In the genomic region with DNA sequence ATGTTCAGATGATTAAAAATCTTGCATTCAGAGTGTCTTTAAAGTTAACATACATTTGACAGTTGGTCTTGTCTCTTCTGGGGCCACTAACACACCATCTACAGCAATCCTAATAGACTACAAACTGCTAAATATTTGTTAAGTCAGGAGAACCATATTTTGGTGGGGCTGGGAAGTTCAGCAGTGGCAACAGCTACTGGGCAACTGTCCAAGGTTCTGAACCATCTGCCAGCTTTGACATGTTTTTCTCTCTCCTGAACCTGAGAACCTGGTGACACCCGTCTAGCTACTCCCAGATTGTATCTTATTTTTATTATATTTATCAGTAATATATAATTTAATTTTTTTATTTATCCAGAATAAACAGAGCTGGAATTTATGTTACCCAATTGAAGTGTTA, we compare ENCODE assay signal across 10 cellular contexts.
DNase-seq lines count a peak whose midpoint lies in the region; ATAC-seq and TF ChIP-seq lines count a peak whose summit lies in the region.
"Had no signal": no experiment of that assay in that cellular context is flagged by ENCODE, and none has a peak within 500 bp of the region (broad histone marks: within the 10 kb centered on the region; RNA-seq: fewer than 3 reads in every experiment).

No MANE protein-coding gene starts in this region.

- 23% methylated on average over 1 of the region's 1 CpG for WGBS in hepatocyte (ENCODE audit: low lambda C conversion rate, missing lambda C conversion rate)
- 24 to 42% (median 25%) methylated on average over 1 of the region's 1 CpG for WGBS in ovary, 3 donors

- DNase-seq in DMS 273 treated with DMSO at 0.1 percent for 48 hours (lab: John Stamatoyannopoulos, UW), result peak; percentile 83
- DNase-seq in OCI-M1 (lab: John Stamatoyannopoulos, UW), result peak; percentile 17
- peak; percentile 51 for DNase-seq in hepatocyte (ENCODE audit: low spot score)
- DNase-seq in ovary, result no peak
- no peak for DNase-seq in left lung
- DNase-seq: activated CD8-positive, alpha-beta T cell treated with anti-CD3 and anti-CD28 coated beads for 36 hours; brain microvascular endothelial cell had no signal

- no peak for ATAC-seq in left lung
- ATAC-seq in HG02588 (IDR thresholded peaks at IDR 0.05; ENCODE audit: unreplicated experiment), result no peak
- no peak for ATAC-seq in GM21576 (IDR thresholded peaks at IDR 0.05; ENCODE audit: unreplicated experiment)
- ATAC-seq: activated CD8-positive, alpha-beta T cell treated with anti-CD3 and anti-CD28 coated beads for 36 hours had no signal

- H3K36me3 ChIP-seq in hepatocyte (replicated peaks; ENCODE audit: insufficient read depth, low read depth) (no peaks in the 10 kb centered on the region), ovary (no peaks in the 10 kb centered on the region), left lung (no peaks in the 10 kb centered on the region)
- H3K36me3 ChIP-seq: brain microvascular endothelial cell had no signal

- TF ChIP-seq CTCF in hepatocyte (IDR thresholded peaks at IDR 0.05; ENCODE audit: poor library complexity), result no peak
- TF ChIP-seq CTCF in ovary (IDR thresholded peaks at IDR 0.05), result no peak
- TF ChIP-seq CTCF in left lung (IDR thresholded peaks at IDR 0.05), result no peak

- no peaks in the 10 kb centered on the region for H3K27me3 ChIP-seq in hepatocyte
- no peaks in the 10 kb centered on the region for H3K27me3 ChIP-seq in ovary
- no peaks in the 10 kb centered on the region for H3K27me3 ChIP-seq in left lung
- H3K27me3 ChIP-seq: brain microvascular endothelial cell had no signal

- no peak overlapping the region for H2AFZ ChIP-seq in hepatocyte

- H3K4me1 ChIP-seq in hepatocyte (ENCODE audit: insufficient read depth) (no peaks in the 10 kb centered on the region), ovary (ENCODE audit: insufficient read depth) (no peaks in the 10 kb centered on the region), left lung (no peaks in the 10 kb centered on the region)

- TF ChIP-seq POLR2A in ovary (IDR thresholded peaks at IDR 0.05), result no peak

- no peaks in the 10 kb centered on the region for H4K20me1 ChIP-seq in hepatocyte (ENCODE audit: insufficient read depth, poor library complexity, severe bottlenecking)

- H3K4me3 ChIP-seq in hepatocyte, result no peak overlapping the region
- H3K4me3 ChIP-seq in ovary, result no peak overlapping the region
- no peak overlapping the region for H3K4me3 ChIP-seq in left lung

- H3K9me3 ChIP-seq in hepatocyte (ENCODE audit: low read depth), result no peaks in the 10 kb centered on the region
- H3K9me3 ChIP-seq in ovary, result no peaks in the 10 kb centered on the region
- H3K9me3 ChIP-seq in left lung, result no peaks in the 10 kb centered on the region

- TF ChIP-seq EP300 in Ishikawa (IDR thresholded peaks at IDR 0.05; ENCODE audit: borderline replicate concordance) (no peak), ovary (IDR thresholded peaks at IDR 0.05) (no peak)

- no peak for TF ChIP-seq RAD21 in Ishikawa (IDR thresholded peaks at IDR 0.05; ENCODE audit: low read depth)

- no peak overlapping the region for H3K4me2 ChIP-seq in hepatocyte

- H3K27ac ChIP-seq in hepatocyte (no peak overlapping the region), ovary (no peak overlapping the region), left lung (no peak overlapping the region)
- H3K27ac ChIP-seq: brain microvascular endothelial cell had no signal

- intact Hi-C loops in ovary (cut with DNase I) (no loop called here), left lung (cut with DNase I) (no loop called here)

- H3K9me2 ChIP-seq in hepatocyte (replicated peaks; ENCODE audit: insufficient read depth), result no peaks in the 10 kb centered on the region

- H3K79me2 ChIP-seq in hepatocyte, result no peaks in the 10 kb centered on the region

TF ChIP-seq in Ishikawa, 13 proteins besides CTCF, POLR2A, EP300 and RAD21:
- TF ChIP-seq TEAD4 (IDR thresholded peaks at IDR 0.05) (no peak), CREB1 (IDR thresholded peaks at IDR 0.05; ENCODE audit: low read depth) (no peak), MAX (IDR thresholded peaks at IDR 0.05) (no peak), TCF12 (IDR thresholded peaks at IDR 0.05; ENCODE audit: low read depth) (no peak), REST (IDR thresholded peaks at IDR 0.05; ENCODE audit: low read depth) (peak; percentile 88), CEBPB (IDR thresholded peaks at IDR 0.05) (no peak), NFIC (IDR thresholded peaks at IDR 0.05) (0 out of 2 replicates have a peak, but pooled peaks have one; percentile 14), ZBTB7A (IDR thresholded peaks at IDR 0.05; ENCODE audit: low read depth) (no peak)
- TF ChIP-seq, protein P1, sequence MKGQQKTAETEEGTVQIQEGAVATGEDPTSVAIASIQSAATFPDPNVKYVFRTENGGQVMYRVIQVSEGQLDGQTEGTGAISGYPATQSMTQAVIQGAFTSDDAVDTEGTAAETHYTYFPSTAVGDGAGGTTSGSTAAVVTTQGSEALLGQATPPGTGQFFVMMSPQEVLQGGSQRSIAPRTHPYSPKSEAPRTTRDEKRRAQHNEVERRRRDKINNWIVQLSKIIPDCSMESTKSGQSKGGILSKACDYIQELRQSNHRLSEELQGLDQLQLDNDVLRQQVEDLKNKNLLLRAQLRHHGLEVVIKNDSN (IDR thresholded peaks at IDR 0.05), result no peak
TF ChIP-seq in Ishikawa: peak in this region for 2.

Comparison
In these comparisons a context has a peak if more than half of its experiments do, and no peak if none do; other contexts are left out.
1. DNase-seq: peak in DMS 273 treated with DMSO at 0.1 percent for 48 hours (single experiment), OCI-M1 (single experiment) and hepatocyte (single experiment); none in ovary (0 of 5) and left lung (0 of 2).